In the genomic region with DNA sequence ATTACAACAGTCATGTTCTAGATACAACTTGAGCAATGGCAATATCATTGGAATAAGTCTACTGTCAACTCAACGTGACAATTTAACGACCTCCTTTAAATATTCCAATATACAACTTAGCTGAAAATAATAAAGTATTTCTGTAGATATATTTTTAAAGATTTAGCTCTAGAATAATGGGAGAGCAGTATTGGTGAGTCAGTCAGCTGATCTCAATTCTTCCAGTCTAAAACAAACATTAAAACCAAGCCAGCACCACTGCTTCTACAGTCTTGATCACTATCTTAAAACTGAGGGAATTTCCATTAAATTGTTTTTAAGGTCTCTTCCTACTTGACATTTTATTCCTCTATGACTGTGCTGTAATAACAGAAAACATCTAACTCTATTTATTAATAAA, we compare ENCODE assay signal across 1 cellular context.
TF ChIP-seq lines count a peak whose summit lies in the region.

No MANE protein-coding gene starts in this region.

TF ChIP-seq in SK-N-SH, 30 proteins besides CTCF, POLR2A, EP300 and RAD21:
- TF ChIP-seq, protein P1, sequence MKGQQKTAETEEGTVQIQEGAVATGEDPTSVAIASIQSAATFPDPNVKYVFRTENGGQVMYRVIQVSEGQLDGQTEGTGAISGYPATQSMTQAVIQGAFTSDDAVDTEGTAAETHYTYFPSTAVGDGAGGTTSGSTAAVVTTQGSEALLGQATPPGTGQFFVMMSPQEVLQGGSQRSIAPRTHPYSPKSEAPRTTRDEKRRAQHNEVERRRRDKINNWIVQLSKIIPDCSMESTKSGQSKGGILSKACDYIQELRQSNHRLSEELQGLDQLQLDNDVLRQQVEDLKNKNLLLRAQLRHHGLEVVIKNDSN (IDR thresholded peaks at IDR 0.05; ENCODE audit: borderline replicate concordance, low read depth), result 0 out of 2 replicates have a peak, but pooled peaks have one; percentile 31
- TF ChIP-seq TCF12 (IDR thresholded peaks at IDR 0.05), result peak; percentile 23; the same call in 1 of the 2 replicates
- TF ChIP-seq, protein P2, sequence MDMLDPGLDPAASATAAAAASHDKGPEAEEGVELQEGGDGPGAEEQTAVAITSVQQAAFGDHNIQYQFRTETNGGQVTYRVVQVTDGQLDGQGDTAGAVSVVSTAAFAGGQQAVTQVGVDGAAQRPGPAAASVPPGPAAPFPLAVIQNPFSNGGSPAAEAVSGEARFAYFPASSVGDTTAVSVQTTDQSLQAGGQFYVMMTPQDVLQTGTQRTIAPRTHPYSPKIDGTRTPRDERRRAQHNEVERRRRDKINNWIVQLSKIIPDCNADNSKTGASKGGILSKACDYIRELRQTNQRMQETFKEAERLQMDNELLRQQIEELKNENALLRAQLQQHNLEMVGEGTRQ (IDR thresholded peaks at IDR 0.05; ENCODE audit: borderline replicate concordance, low read depth, low read length), result no peak
TF ChIP-seq in SK-N-SH: peak in this region for 2.
